In genomic region chr17:48611681-48612455, GRCh38 we compare ENCODE assay signal across 8 cellular contexts. TPM values are rescaled to one million over a fixed set of nuclear protein-coding genes. Genes with fewer than 3 reads are reported as not detected.
DNase-seq lines count a peak whose midpoint lies in the region; ATAC-seq and TF ChIP-seq lines count a peak whose summit lies in the region.

No MANE protein-coding gene starts in this region.

- peak; percentile 33 for ATAC-seq in GM23338
- no peak for ATAC-seq in HG02623 (IDR thresholded peaks at IDR 0.05; ENCODE audit: unreplicated experiment)
- no peak for ATAC-seq in GM19452 (IDR thresholded peaks at IDR 0.05; ENCODE audit: unreplicated experiment)
- no peak for ATAC-seq in GM18519 (IDR thresholded peaks at IDR 0.05; ENCODE audit: low FRiP score, unreplicated experiment)

- H4K20me1 ChIP-seq in GM23338 (replicated peaks; ENCODE audit: insufficient read depth): peaks cover 53% of the 10 kb centered on the region

- TF ChIP-seq CTCF in GM23338 (conservative IDR thresholded peaks at IDR 0.05; ENCODE audit: low read depth in 2 of 2) (no peak), kidney epithelial cell (IDR thresholded peaks at IDR 0.05; ENCODE audit: insufficient read depth, low read length, poor library complexity, severe bottlenecking) (no peak)

- H3K4me3 ChIP-seq in GM23338: peak overlapping the region; percentile 17; the same call in 1 of the 2 replicates
- peak overlapping the region; percentile 73 for H3K4me3 ChIP-seq in kidney epithelial cell (ENCODE audit: low read depth, low read length)

- H3K9me2 ChIP-seq in GM23338 (ENCODE audit: insufficient read depth): no peaks in the 10 kb centered on the region

- H3K4me1 Mint-ChIP-seq in GM23338: peaks cover 24% of the 10 kb centered on the region

- H2AFZ ChIP-seq in GM23338: no peak overlapping the region

- peaks cover 41% of the 10 kb centered on the region for H3F3A ChIP-seq in GM23338 (replicated peaks; ENCODE audit: low read depth)

- H3K4me1 ChIP-seq in GM23338 (ENCODE audit: insufficient read depth): peaks cover 37% of the 10 kb centered on the region; the same call in 1 of the 2 replicates

- H3K27ac ChIP-seq in GM23338 (ENCODE audit: low read depth): no peak overlapping the region

- H3K27me3 Mint-ChIP-seq in GM23338 (ENCODE audit: insufficient read depth, low read depth, poor library complexity): peaks cover 99% of the 10 kb centered on the region

- H3K36me3 ChIP-seq in GM23338 (ENCODE audit: insufficient read depth): no peaks in the 10 kb centered on the region; the same call in 1 of the 2 replicates
- peaks cover 1% of the 10 kb centered on the region for H3K36me3 ChIP-seq in kidney epithelial cell (ENCODE audit: control insufficient read depth, insufficient read depth, low read length)

- peak overlapping the region; percentile 60; the same call in 1 of the 2 replicates for H3K4me2 ChIP-seq in GM23338

- peaks cover 100% of the 10 kb centered on the region for H3K27me3 ChIP-seq in GM23338 (ENCODE audit: insufficient read depth)
- no peaks in the 10 kb centered on the region for H3K27me3 ChIP-seq in kidney epithelial cell (ENCODE audit: control insufficient read depth, insufficient read depth, low read length)

- H3K36me3 Mint-ChIP-seq in GM23338 (ENCODE audit: low read depth): no peaks in the 10 kb centered on the region; the same call in 2 of the 3 replicates

- H3K9me3 Mint-ChIP-seq in GM23338: peaks cover 3% of the 10 kb centered on the region; the same call in 2 of the 3 replicates

- peak overlapping the region; percentile 19; the same call in 1 of the 3 replicates for H3K4me3 Mint-ChIP-seq in GM23338

- H3K27ac Mint-ChIP-seq in GM23338: no peak overlapping the region

- DNase-seq in 8988T: peak; percentile 77
- peak; percentile 72 for DNase-seq in GM23338 (ENCODE audit: low spot score)
- peak; percentile 92 to 96 for DNase-seq in SHP77 (lab: John Stamatoyannopoulos, UW)
- no peak for DNase-seq in kidney epithelial cell (ENCODE audit: low read depth)
- DNase-seq in effector CD8-positive, alpha-beta T cell (lab: John Stamatoyannopoulos, UW): no peak

- no peaks in the 10 kb centered on the region for H3K79me2 ChIP-seq in GM23338 (replicated peaks; ENCODE audit: insufficient read depth)

TF ChIP-seq in GM23338, 12 proteins besides CTCF, POLR2A, EP300 and RAD21:
- no peak for TF ChIP-seq STAT1 (IDR thresholded peaks at IDR 0.05; ENCODE audit: unreplicated experiment)
- peak; percentile 89 for TF ChIP-seq EZH2 (IDR thresholded peaks at IDR 0.05; ENCODE audit: low read depth, unreplicated experiment)
- TF ChIP-seq ETS1 (IDR thresholded peaks at IDR 0.05): no peak
- TF ChIP-seq ZNF114 (CRISPR knock-in tag; IDR thresholded peaks at IDR 0.05): no peak
- TF ChIP-seq POLR2AphosphoS5 (IDR thresholded peaks at IDR 0.05; ENCODE audit: low read depth): no peak

RNA-seq across cellular contexts. Expression of gene HOXB7, which starts 1.1 kb away (rescaled TPM):
- total RNA-seq in GM23338 (2014; rRNA removed; shearing (Covaris generic)): not detected in 2 replicates
- not detected in 2 replicates for polyA plus RNA-seq in GM23338 (2016; fragmentation: Nextera tagmentation; extraction: Ambion mirVana)
- total RNA-seq in kidney epithelial cell: 26.3 and 27.2 TPM in 2 replicates

RNA-seq across cellular contexts. Expression of gene HOXB8, which starts 3.2 kb away (rescaled TPM):
- total RNA-seq in GM23338 (2014; rRNA removed; shearing (Covaris generic)): not detected in 2 replicates
- not detected in 2 replicates for polyA plus RNA-seq in GM23338 (2016; fragmentation: Nextera tagmentation; extraction: Ambion mirVana)
- 7.2 and 7.5 TPM in 2 replicates for total RNA-seq in kidney epithelial cell

RNA-seq across cellular contexts. Expression of gene HOXB6, which starts 7.1 kb away (rescaled TPM):
- total RNA-seq in GM23338 (2014; rRNA removed; shearing (Covaris generic)): not detected in 2 replicates
- not detected in 2 replicates for polyA plus RNA-seq in GM23338 (2016; fragmentation: Nextera tagmentation; extraction: Ambion mirVana)
- 29.8 and 30.7 TPM in 2 replicates for total RNA-seq in kidney epithelial cell

RNA-seq across cellular contexts. Expression of gene HOXB9, which starts 14.3 kb away (rescaled TPM):
- not detected in 2 replicates for total RNA-seq in GM23338 (2014; rRNA removed; shearing (Covaris generic))
- polyA plus RNA-seq in GM23338 (2016; fragmentation: Nextera tagmentation; extraction: Ambion mirVana): not detected in 2 replicates
- total RNA-seq in kidney epithelial cell: 70.1 and 77.0 TPM in 2 replicates

RNA-seq across cellular contexts. Expression of gene HOXB5, which starts 18.3 kb away (rescaled TPM):
- not detected in 2 replicates for total RNA-seq in GM23338 (2014; rRNA removed; shearing (Covaris generic))
- not detected in 2 replicates for polyA plus RNA-seq in GM23338 (2016; fragmentation: Nextera tagmentation; extraction: Ambion mirVana)
- 3.6 and 3.8 TPM in 2 replicates for total RNA-seq in kidney epithelial cell

Comparison
In these comparisons a context has a peak if more than half of its experiments do, and no peak if none do; other contexts are left out.
1. DNase-seq: peak in 8988T (single experiment), GM23338 (single experiment) and SHP77 (2 of 2); none in kidney epithelial cell (single experiment) and effector CD8-positive, alpha-beta T cell (single experiment).
2. RNA of gene HOXB7, which starts 1.1 kb away (total RNA-seq): 26.3 to 27.2 TPM in kidney epithelial cell; not detected in GM23338; every median in the first group is over 10 times any median in the second.
3. RNA of gene HOXB6, which starts 7.1 kb away (total RNA-seq): 29.8 to 30.7 TPM in kidney epithelial cell; not detected in GM23338; every median in the first group is over 10 times any median in the second.